ENCODE assay signal across 12 cellular contexts in the genomic region with DNA sequence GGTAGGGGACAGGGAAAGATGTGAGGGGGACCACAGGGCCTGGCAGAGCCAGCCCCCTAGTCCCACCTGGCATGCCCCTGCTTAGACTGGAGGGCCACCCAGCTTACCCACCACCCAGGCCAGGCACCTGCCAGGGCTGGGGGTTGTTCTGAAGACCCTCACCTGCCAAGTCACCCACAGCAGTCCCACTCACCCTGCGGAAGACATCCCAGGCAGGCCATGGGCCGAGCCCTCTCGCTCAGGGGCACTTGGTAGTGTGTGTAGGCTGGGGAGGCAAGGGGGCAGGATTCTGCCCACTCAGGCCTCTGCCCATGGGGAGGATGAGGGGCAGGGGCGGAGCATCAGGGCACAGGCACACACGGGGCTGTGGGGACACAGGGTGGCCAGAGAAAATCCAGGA. TPM values are rescaled to one million over a fixed set of nuclear protein-coding genes. Genes with fewer than 3 reads are reported as not detected.
DNase-seq lines count a peak whose midpoint lies in the region; ATAC-seq, FAIRE-seq and TF ChIP-seq lines count a peak whose summit lies in the region.
"Had no signal": no experiment of that assay in that cellular context is flagged by ENCODE, and none has a peak within 500 bp of the region (broad histone marks: within the 10 kb centered on the region; RNA-seq: fewer than 3 reads in every experiment).

No MANE protein-coding gene starts in this region.

- no peak for DNase-seq in Peyer's patch
- DNase-seq in endothelial cell of umbilical vein (ENCODE audit: low read depth, low spot score), result no peak
- no peak for DNase-seq in tibial artery
- DNase-seq in central memory CD4-positive, alpha-beta T cell, result no peak
- DNase-seq in NCI-H187 (lab: John Stamatoyannopoulos, UW), result no peak
- DNase-seq in stimulated activated CD4-positive, alpha-beta T cell treated with anti-CD3 and anti-CD28 coated beads, Interleukin-1b, Interleukin-23, amount 100 ng/mL, for 48 hours, result no peak
- DNase-seq: activated CD8-positive, alpha-beta memory T cell treated with anti-CD3 and anti-CD28 coated beads, Interleukin-2, amount 50 U/mL, for 48 hours; amniotic stem cell; stimulated activated CD4-positive, alpha-beta T cell treated with anti-CD3 and anti-CD28 coated beads, Interleukin-15, amount 100 ng/mL, for 24 hours had no signal

- H3K4me1 ChIP-seq in Peyer's patch (peaks cover 8 to 59% (median 11%) of the 10 kb centered on the region in 4 donors), endothelial cell of umbilical vein (ENCODE audit: control insufficient read depth, extremely low read depth, insufficient read depth, low read length) (peaks cover 41% of the 10 kb centered on the region), muscle layer of colon (ENCODE audit: insufficient read depth, low read length) (peaks cover 60% of the 10 kb centered on the region), tibial artery (peaks cover 0 to 75% (median 69%) of the 10 kb centered on the region in 4 donors)

- ATAC-seq in HG02852 (IDR thresholded peaks at IDR 0.05; ENCODE audit: unreplicated experiment), result no peak

- BruUV-seq in endothelial cell of umbilical vein (replicated peaks; lab: Mats Ljungman, UMichigan), result no TSS peak

- H3K4me3 ChIP-seq in Peyer's patch, result peak overlapping the region in 1 of 4 donors; percentile 11
- H3K4me3 ChIP-seq in endothelial cell of umbilical vein (replicated peaks in 1 of 3; ENCODE audit: insufficient read depth in 1 of 3, low read depth in 1 of 3, low read length in 3 of 3), result no peak overlapping the region
- H3K4me3 ChIP-seq in muscle layer of colon (ENCODE audit: low read depth in 1 of 2, low read length in 2 of 2), result peak overlapping the region; percentile 27 to 39
- peak overlapping the region in 1 of 2 donors; percentile 37 for H3K4me3 ChIP-seq in tibial artery

- H3K27ac ChIP-seq in Peyer's patch, result peak overlapping the region in 3 of 4 donors; percentile 2 to 72 (median 53)
- peak overlapping the region; percentile 31 for H3K27ac ChIP-seq in endothelial cell of umbilical vein (ENCODE audit: insufficient read depth, low read depth, low read length)
- peak overlapping the region; percentile 82 for H3K27ac ChIP-seq in muscle layer of colon (ENCODE audit: low read depth, low read length)
- H3K27ac ChIP-seq in tibial artery, result peak overlapping the region; percentile 98 to 99

- intact Hi-C loops in endothelial cell of umbilical vein (cut with micrococcal nuclease), result no loop called here
- intact Hi-C loops in tibial artery (cut with DNase I; ENCODE audit: low total_unique reads), result no loop called here

- CTCF ChIA-PET in endothelial cell of umbilical vein (lab: Charles Lee), result interaction anchor here (1.1 to 7.2 kb wide), 4 partner anchors 19 to 69 kb away, joined by 3 to 61 read pairs (median 5); no protein-coding TSS in a partner anchor

- peaks cover 2% of the 10 kb centered on the region for H3K79me2 ChIP-seq in endothelial cell of umbilical vein (ENCODE audit: control insufficient read depth, insufficient read depth, low read length)

- dilution Hi-C loops in endothelial cell of umbilical vein (cut with MboI; ENCODE audit: extremely low pct_ligation_motif_present, low sequenced_read_pairs), result no loop called here

- no peaks in the 10 kb centered on the region for H3K9me3 ChIP-seq in Peyer's patch
- H3K9me3 ChIP-seq in endothelial cell of umbilical vein (replicated peaks; ENCODE audit: control insufficient read depth, insufficient read depth, low read length), result no peaks in the 10 kb centered on the region
- H3K9me3 ChIP-seq in muscle layer of colon (ENCODE audit: low read length), result no peaks in the 10 kb centered on the region
- H3K9me3 ChIP-seq in tibial artery, result no peaks in the 10 kb centered on the region

- peak overlapping the region; percentile 20 for H3K9ac ChIP-seq in endothelial cell of umbilical vein (replicated peaks; ENCODE audit: extremely low read depth, insufficient read depth, low read length)
- no peak overlapping the region for H3K9ac ChIP-seq in muscle layer of colon (ENCODE audit: low read length)

- no peaks in the 10 kb centered on the region for H3K27me3 ChIP-seq in Peyer's patch
- H3K27me3 ChIP-seq in endothelial cell of umbilical vein (ENCODE audit: control insufficient read depth in 2 of 2, insufficient read depth in 2 of 2, low read length in 2 of 2), result no peaks in the 10 kb centered on the region
- no peaks in the 10 kb centered on the region for H3K27me3 ChIP-seq in muscle layer of colon (ENCODE audit: control insufficient read depth in 1 of 2, insufficient read depth in 2 of 2, low read length in 2 of 2)
- H3K27me3 ChIP-seq in tibial artery, result no peaks in the 10 kb centered on the region

- no peak overlapping the region for H3K4me2 ChIP-seq in endothelial cell of umbilical vein (ENCODE audit: insufficient read depth, low read length)

- H2AFZ ChIP-seq in endothelial cell of umbilical vein (ENCODE audit: low read depth, low read length), result peak overlapping the region; percentile 43

- no peak for TF ChIP-seq CTCF in Peyer's patch (IDR thresholded peaks at IDR 0.05)
- TF ChIP-seq CTCF in endothelial cell of umbilical vein (IDR thresholded peaks at IDR 0.05; ENCODE audit: extremely low read depth in 1 of 2, insufficient read depth in 1 of 2, low read depth in 1 of 2, low read length in 2 of 2), result no peak
- TF ChIP-seq CTCF in tibial artery (IDR thresholded peaks at IDR 0.05), result no peak

- TF ChIP-seq POLR2A in Peyer's patch (IDR thresholded peaks at IDR 0.05), result no peak
- TF ChIP-seq POLR2A in endothelial cell of umbilical vein (IDR thresholded peaks at IDR 0.05; ENCODE audit: low read depth, low read length), result peak; percentile 7

- no peak for FAIRE-seq in endothelial cell of umbilical vein (lab: Jason Lieb, UNC)
- FAIRE-seq: G401.6 had no signal

- no peaks in the 10 kb centered on the region for H4K20me1 ChIP-seq in endothelial cell of umbilical vein (replicated peaks; ENCODE audit: control insufficient read depth, extremely low read depth, insufficient read depth, low read length)

- no peaks in the 10 kb centered on the region for H3K36me3 ChIP-seq in Peyer's patch
- H3K36me3 ChIP-seq in endothelial cell of umbilical vein (ENCODE audit: control insufficient read depth in 2 of 2, extremely low read depth in 1 of 2, insufficient read depth in 2 of 2, low read length in 2 of 2), result no peaks in the 10 kb centered on the region
- no peaks in the 10 kb centered on the region for H3K36me3 ChIP-seq in muscle layer of colon (ENCODE audit: insufficient read depth, low read length)
- H3K36me3 ChIP-seq in tibial artery, result no peaks in the 10 kb centered on the region

- POLR2A ChIA-PET in endothelial cell of umbilical vein (lab: Charles Lee), result no interaction called here

- no peaks in the 10 kb centered on the region for H3K9me1 ChIP-seq in endothelial cell of umbilical vein (replicated peaks; ENCODE audit: control insufficient read depth, extremely low read depth, insufficient read depth, low read length)

TF ChIP-seq in endothelial cell of umbilical vein, 7 proteins besides CTCF, POLR2A, EP300 and RAD21:
- TF ChIP-seq JUN (IDR thresholded peaks at IDR 0.05; ENCODE audit: borderline replicate concordance, insufficient read depth, insufficient read length, low read depth) (no peak), GATA2 (IDR thresholded peaks at IDR 0.05; ENCODE audit: insufficient read depth, insufficient read length, low read depth, low read length) (no peak)

RNA-seq across cellular contexts. Expression of a gene that starts 4.0 kb away (rescaled TPM):
- total RNA-seq in Peyer's patch, result 10 to 100 TPM; 11.6 to 44.4 (median 18.4) TPM
- total RNA-seq in endothelial cell of umbilical vein, result 35.0 and 43.1 TPM in 2 replicates
- polyA plus RNA-seq in endothelial cell of umbilical vein, result 30.4 and 42.0 TPM in 2 replicates
- polyA plus RNA-seq in endothelial cell of umbilical vein (2011; cell fraction: cytosol; rRNA removed), result 25.0 and 32.8 TPM in 2 replicates
- 21.4 and 26.3 TPM in 2 replicates for polyA plus RNA-seq in endothelial cell of umbilical vein (2011; cell fraction: nucleus; rRNA removed)
- polyA plus RNA-seq in endothelial cell of umbilical vein (2012), result 33.1 and 40.7 TPM in 2 replicates
- polyA minus RNA-seq in endothelial cell of umbilical vein, result 22.5 and 38.7 TPM in 2 replicates
- polyA minus RNA-seq in endothelial cell of umbilical vein (2011; cell fraction: cytosol; rRNA and poly(A)+ RNA removed), result 81.3 TPM
- polyA minus RNA-seq in endothelial cell of umbilical vein (2011; cell fraction: nucleus; rRNA and poly(A)+ RNA removed), result 7.3 and 14.1 TPM in 2 replicates

RNA-seq across cellular contexts. Expression of a gene that starts 7.2 kb away (rescaled TPM):
- 100 to 1,000 TPM in 1 of 4 donors, 10 to 100 TPM in 3; 33.8 to 124 (median 76.3) TPM for total RNA-seq in Peyer's patch
- 6.7 and 7.5 TPM in 2 replicates for total RNA-seq in endothelial cell of umbilical vein
- polyA plus RNA-seq in endothelial cell of umbilical vein, result 4.5 and 4.7 TPM in 2 replicates
- polyA plus RNA-seq in endothelial cell of umbilical vein (2011; cell fraction: cytosol; rRNA removed), result 2.6 and 3.8 TPM in 2 replicates
- 13.7 and 19.5 TPM in 2 replicates for polyA plus RNA-seq in endothelial cell of umbilical vein (2011; cell fraction: nucleus; rRNA removed)
- polyA plus RNA-seq in endothelial cell of umbilical vein (2012), result 3.1 and 6.8 TPM in 2 replicates
- polyA minus RNA-seq in endothelial cell of umbilical vein, result 3.7 and 5.2 TPM in 2 replicates
- polyA minus RNA-seq in endothelial cell of umbilical vein (2011; cell fraction: cytosol; rRNA and poly(A)+ RNA removed), result 4.2 TPM
- 5.5 and 7.2 TPM in 2 replicates for polyA minus RNA-seq in endothelial cell of umbilical vein (2011; cell fraction: nucleus; rRNA and poly(A)+ RNA removed)

RNA-seq across cellular contexts. Expression of a gene that starts 19.9 kb away (rescaled TPM):
- 10 to 100 TPM; 24.3 to 41.8 (median 31.7) TPM for total RNA-seq in Peyer's patch
- 20.0 and 20.6 TPM in 2 replicates for total RNA-seq in endothelial cell of umbilical vein
- polyA plus RNA-seq in endothelial cell of umbilical vein, result 5.0 and 7.0 TPM in 2 replicates
- 8.9 and 10.3 TPM in 2 replicates for polyA plus RNA-seq in endothelial cell of umbilical vein (2011; cell fraction: cytosol; rRNA removed)
- 8.1 and 8.9 TPM in 2 replicates for polyA plus RNA-seq in endothelial cell of umbilical vein (2011; cell fraction: nucleus; rRNA removed)
- polyA plus RNA-seq in endothelial cell of umbilical vein (2012), result 11.3 and 14.3 TPM in 2 replicates
- 3.7 and 5.7 TPM in 2 replicates for polyA minus RNA-seq in endothelial cell of umbilical vein
- polyA minus RNA-seq in endothelial cell of umbilical vein (2011; cell fraction: cytosol; rRNA and poly(A)+ RNA removed), result 12.7 TPM
- 3.8 and 4.3 TPM in 2 replicates for polyA minus RNA-seq in endothelial cell of umbilical vein (2011; cell fraction: nucleus; rRNA and poly(A)+ RNA removed)

RNA-seq across cellular contexts. Expression of a gene that starts 33.3 kb away (rescaled TPM):
- total RNA-seq in Peyer's patch (10 to 100 TPM in 3 of 4 donors, 1 to 10 TPM in 1; 8.4 to 28.9 (median 11.2) TPM), endothelial cell of umbilical vein (3.8 and 4.3 TPM in 2 replicates)
- polyA plus RNA-seq in endothelial cell of umbilical vein, result 2.9 and 3.7 TPM in 2 replicates
- 2.9 and 3.4 TPM in 2 replicates for polyA plus RNA-seq in endothelial cell of umbilical vein (2011; cell fraction: cytosol; rRNA removed)
- 2.9 and 3.1 TPM in 2 replicates for polyA plus RNA-seq in endothelial cell of umbilical vein (2011; cell fraction: nucleus; rRNA removed)
- 3.1 TPM in 2 replicates for polyA plus RNA-seq in endothelial cell of umbilical vein (2012)
- polyA minus RNA-seq in endothelial cell of umbilical vein, result 0.92 and 1.4 TPM in 2 replicates
- 8.0 TPM for polyA minus RNA-seq in endothelial cell of umbilical vein (2011; cell fraction: cytosol; rRNA and poly(A)+ RNA removed)
- 0.58 and 0.96 TPM in 2 replicates for polyA minus RNA-seq in endothelial cell of umbilical vein (2011; cell fraction: nucleus; rRNA and poly(A)+ RNA removed)

Comparison
In these comparisons a context has a peak if more than half of its experiments do, and no peak if none do; other contexts are left out.
1. H3K27ac ChIP-seq: peak in every context shown above with its lines; median percentile 98 in tibial artery; 82 in muscle layer of colon; 53 in Peyer's patch; 31 in endothelial cell of umbilical vein.
2. H3K4me3 ChIP-seq: peak in muscle layer of colon (2 of 2); none in endothelial cell of umbilical vein (0 of 3).